In the genomic region with DNA sequence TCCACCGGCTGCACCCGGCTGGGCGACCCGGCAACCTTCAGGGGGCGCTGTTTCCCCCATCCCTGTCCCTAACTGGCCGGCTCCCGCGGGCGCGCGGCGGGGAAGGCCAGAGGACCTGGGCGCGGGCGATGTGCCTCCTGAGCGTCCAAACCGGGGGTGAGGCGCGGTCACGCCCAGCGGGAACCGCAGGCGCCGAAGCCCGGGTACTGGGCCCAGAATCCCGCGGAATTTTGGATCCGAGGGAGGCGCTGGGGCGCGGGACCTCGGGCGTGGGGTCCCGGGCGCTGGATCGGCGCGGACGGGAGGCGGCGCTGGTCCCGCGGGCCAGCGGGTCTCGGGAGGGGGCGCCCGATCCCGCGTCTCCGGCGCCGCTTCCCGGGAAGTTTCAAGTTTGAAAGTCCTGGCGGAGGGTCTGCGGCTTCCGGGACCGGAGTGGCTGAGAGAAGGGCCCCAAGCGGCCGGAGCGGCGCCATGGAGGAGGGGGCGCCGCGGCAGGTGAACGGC, we compare ENCODE assay signal across 1 cellular context.
A peak's percentile ranks its signal among the peaks of the same experiment; 100 is the strongest.
TF ChIP-seq lines count a peak whose summit lies in the region.

A gene (plus strand): TSS at position 59 of the 504 bp plus-strand sequence. CDS start 413 bp downstream, at position 472.

TF ChIP-seq in HepG2, 621 proteins besides CTCF, POLR2A, EP300 and RAD21 (continued from another document and continues in another):
- TF ChIP-seq, protein P1, sequence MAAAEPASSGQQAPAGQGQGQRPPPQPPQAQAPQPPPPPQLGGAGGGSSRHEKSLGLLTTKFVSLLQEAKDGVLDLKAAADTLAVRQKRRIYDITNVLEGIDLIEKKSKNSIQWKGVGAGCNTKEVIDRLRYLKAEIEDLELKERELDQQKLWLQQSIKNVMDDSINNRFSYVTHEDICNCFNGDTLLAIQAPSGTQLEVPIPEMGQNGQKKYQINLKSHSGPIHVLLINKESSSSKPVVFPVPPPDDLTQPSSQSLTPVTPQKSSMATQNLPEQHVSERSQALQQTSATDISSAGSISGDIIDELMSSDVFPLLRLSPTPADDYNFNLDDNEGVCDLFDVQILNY (CRISPR knock-in tag; conservative IDR thresholded peaks at IDR 0.05) = peak; percentile 87
- no peak for TF ChIP-seq SRY (CRISPR knock-in tag; IDR thresholded peaks at IDR 0.05)
- TF ChIP-seq, protein P2, sequence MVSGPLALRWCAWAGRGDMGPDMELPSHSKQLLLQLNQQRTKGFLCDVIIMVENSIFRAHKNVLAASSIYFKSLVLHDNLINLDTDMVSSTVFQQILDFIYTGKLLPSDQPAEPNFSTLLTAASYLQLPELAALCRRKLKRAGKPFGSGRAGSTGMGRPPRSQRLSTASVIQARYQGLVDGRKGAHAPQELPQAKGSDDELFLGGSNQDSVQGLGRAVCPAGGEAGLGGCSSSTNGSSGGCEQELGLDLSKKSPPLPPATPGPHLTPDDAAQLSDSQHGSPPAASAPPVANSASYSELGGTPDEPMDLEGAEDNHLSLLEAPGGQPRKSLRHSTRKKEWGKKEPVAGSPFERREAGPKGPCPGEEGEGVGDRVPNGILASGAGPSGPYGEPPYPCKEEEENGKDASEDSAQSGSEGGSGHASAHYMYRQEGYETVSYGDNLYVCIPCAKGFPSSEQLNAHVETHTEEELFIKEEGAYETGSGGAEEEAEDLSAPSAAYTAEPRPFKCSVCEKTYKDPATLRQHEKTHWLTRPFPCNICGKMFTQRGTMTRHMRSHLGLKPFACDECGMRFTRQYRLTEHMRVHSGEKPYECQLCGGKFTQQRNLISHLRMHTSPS (CRISPR knock-in tag; IDR thresholded peaks at IDR 0.05; ENCODE audit: low read depth) = peak; percentile 57
- TF ChIP-seq SALL1 (CRISPR knock-in tag; IDR thresholded peaks at IDR 0.05) = peak; percentile 38; the same call in 1 of the 2 replicates
- peak; percentile 87 for TF ChIP-seq KDM2A (CRISPR knock-in tag; IDR thresholded peaks at IDR 0.05; ENCODE audit: borderline replicate concordance, low read depth)
- TF ChIP-seq, protein P3, sequence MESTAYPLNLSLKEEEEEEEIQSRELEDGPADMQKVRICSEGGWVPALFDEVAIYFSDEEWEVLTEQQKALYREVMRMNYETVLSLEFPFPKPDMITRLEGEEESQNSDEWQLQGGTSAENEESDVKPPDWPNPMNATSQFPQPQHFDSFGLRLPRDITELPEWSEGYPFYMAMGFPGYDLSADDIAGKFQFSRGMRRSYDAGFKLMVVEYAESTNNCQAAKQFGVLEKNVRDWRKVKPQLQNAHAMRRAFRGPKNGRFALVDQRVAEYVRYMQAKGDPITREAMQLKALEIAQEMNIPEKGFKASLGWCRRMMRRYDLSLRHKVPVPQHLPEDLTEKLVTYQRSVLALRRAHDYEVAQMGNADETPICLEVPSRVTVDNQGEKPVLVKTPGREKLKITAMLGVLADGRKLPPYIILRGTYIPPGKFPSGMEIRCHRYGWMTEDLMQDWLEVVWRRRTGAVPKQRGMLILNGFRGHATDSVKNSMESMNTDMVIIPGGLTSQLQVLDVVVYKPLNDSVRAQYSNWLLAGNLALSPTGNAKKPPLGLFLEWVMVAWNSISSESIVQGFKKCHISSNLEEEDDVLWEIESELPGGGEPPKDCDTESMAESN (CRISPR knock-in tag; conservative IDR thresholded peaks at IDR 0.05) = peak; percentile 59; the same call in 1 of the 2 replicates
- 0 out of 2 replicates have a peak, but pooled peaks have one; percentile 6 for TF ChIP-seq HOXA3 (CRISPR knock-in tag; IDR thresholded peaks at IDR 0.05)
- TF ChIP-seq SIN3B (IDR thresholded peaks at IDR 0.05; ENCODE audit: low read length) = peak; percentile 80
- TF ChIP-seq YY1 (IDR thresholded peaks at IDR 0.05; ENCODE audit: insufficient read depth, insufficient replicate concordance, low read depth, low read length) = peak; percentile 41
- TF ChIP-seq ZNF501 (CRISPR knock-in tag; IDR thresholded peaks at IDR 0.05) = peak; percentile 74
- 0 out of 2 replicates have a peak, but pooled peaks have one; percentile 30 for TF ChIP-seq PHF20 (CRISPR knock-in tag; IDR thresholded peaks at IDR 0.05)
- TF ChIP-seq, protein P4, sequence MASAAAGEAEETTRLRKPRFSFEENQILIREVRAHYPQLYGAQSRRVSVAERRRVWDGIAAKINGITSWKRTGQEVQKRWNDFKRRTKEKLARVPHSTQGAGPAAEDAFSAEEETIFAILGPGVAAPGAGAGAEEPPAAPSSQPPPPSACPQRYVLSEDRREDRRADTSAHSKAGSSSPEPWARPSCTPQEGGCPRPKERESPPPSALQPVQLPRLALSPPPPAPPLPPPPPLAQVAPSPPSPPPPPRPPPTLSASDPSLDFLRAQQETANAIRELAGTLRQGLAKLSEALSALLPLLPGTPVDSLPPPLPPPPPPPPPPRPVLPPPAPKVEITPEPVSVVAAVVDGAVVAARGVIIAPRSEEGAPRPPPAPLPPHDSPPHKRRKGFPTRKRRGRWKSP (CRISPR knock-in tag; IDR thresholded peaks at IDR 0.05) = peak; percentile 75
- no peak for TF ChIP-seq SAFB2 (CRISPR knock-in tag; IDR thresholded peaks at IDR 0.05; ENCODE audit: borderline replicate concordance, low read depth)
- peak; percentile 76 for TF ChIP-seq ZNF430 (CRISPR knock-in tag; IDR thresholded peaks at IDR 0.05)
- TF ChIP-seq GATAD2A (CRISPR knock-in tag; IDR thresholded peaks at IDR 0.05) = peak; percentile 36; the same call in 1 of the 2 replicates
- no peak for TF ChIP-seq FOXM1 (CRISPR knock-in tag; IDR thresholded peaks at IDR 0.05)
- peak; percentile 59; the same call in 1 of the 2 replicates for TF ChIP-seq ZNF782 (CRISPR knock-in tag; IDR thresholded peaks at IDR 0.05; ENCODE audit: borderline replicate concordance)
- TF ChIP-seq ZNF383 (CRISPR knock-in tag; IDR thresholded peaks at IDR 0.05; ENCODE audit: borderline replicate concordance) = no peak
- TF ChIP-seq MTA1 (CRISPR knock-in tag; IDR thresholded peaks at IDR 0.05; ENCODE audit: borderline replicate concordance) = 0 out of 2 replicates have a peak, but pooled peaks have one; percentile 44
- TF ChIP-seq KMT2B (CRISPR knock-in tag; IDR thresholded peaks at IDR 0.05) = no peak; the same call in 1 of the 2 replicates
- TF ChIP-seq CEBPB (IDR thresholded peaks at IDR 0.05; ENCODE audit: borderline replicate concordance, low read depth, low read length) = no peak
- TF ChIP-seq, protein P5, sequence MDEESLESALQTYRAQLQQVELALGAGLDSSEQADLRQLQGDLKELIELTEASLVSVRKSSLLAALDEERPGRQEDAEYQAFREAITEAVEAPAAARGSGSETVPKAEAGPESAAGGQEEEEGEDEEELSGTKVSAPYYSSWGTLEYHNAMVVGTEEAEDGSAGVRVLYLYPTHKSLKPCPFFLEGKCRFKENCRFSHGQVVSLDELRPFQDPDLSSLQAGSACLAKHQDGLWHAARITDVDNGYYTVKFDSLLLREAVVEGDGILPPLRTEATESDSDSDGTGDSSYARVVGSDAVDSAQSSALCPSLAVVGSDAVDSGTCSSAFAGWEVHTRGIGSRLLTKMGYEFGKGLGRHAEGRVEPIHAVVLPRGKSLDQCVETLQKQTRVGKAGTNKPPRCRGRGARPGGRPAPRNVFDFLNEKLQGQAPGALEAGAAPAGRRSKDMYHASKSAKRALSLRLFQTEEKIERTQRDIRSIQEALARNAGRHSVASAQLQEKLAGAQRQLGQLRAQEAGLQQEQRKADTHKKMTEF (CRISPR knock-in tag; IDR thresholded peaks at IDR 0.05) = peak; percentile 58
- peak; percentile 79 for TF ChIP-seq ZSCAN20 (CRISPR knock-in tag; IDR thresholded peaks at IDR 0.05; ENCODE audit: borderline replicate concordance)
- TF ChIP-seq, protein P6, sequence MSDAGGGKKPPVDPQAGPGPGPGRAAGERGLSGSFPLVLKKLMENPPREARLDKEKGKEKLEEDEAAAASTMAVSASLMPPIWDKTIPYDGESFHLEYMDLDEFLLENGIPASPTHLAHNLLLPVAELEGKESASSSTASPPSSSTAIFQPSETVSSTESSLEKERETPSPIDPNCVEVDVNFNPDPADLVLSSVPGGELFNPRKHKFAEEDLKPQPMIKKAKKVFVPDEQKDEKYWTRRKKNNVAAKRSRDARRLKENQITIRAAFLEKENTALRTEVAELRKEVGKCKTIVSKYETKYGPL (CRISPR knock-in tag; IDR thresholded peaks at IDR 0.05) = no peak
- no peak for TF ChIP-seq ZNF629 (CRISPR knock-in tag; conservative IDR thresholded peaks at IDR 0.05)
- TF ChIP-seq MTF2 (CRISPR knock-in tag; IDR thresholded peaks at IDR 0.05; ENCODE audit: borderline replicate concordance) = peak; percentile 28; the same call in 1 of the 2 replicates
- 0 out of 2 replicates have a peak, but pooled peaks have one; percentile 21 for TF ChIP-seq ZNF776 (CRISPR knock-in tag; IDR thresholded peaks at IDR 0.05)
- peak; percentile 82 for TF ChIP-seq GABPB1 (CRISPR knock-in tag; IDR thresholded peaks at IDR 0.05)
- TF ChIP-seq, protein P7, sequence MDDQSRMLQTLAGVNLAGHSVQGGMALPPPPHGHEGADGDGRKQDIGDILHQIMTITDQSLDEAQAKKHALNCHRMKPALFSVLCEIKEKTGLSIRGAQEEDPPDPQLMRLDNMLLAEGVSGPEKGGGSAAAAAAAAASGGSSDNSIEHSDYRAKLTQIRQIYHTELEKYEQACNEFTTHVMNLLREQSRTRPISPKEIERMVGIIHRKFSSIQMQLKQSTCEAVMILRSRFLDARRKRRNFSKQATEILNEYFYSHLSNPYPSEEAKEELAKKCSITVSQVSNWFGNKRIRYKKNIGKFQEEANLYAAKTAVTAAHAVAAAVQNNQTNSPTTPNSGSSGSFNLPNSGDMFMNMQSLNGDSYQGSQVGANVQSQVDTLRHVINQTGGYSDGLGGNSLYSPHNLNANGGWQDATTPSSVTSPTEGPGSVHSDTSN (CRISPR knock-in tag; IDR thresholded peaks at IDR 0.05; ENCODE audit: borderline replicate concordance) = no peak
- TF ChIP-seq MZF1 (CRISPR knock-in tag; IDR thresholded peaks at IDR 0.05; ENCODE audit: borderline replicate concordance) = no peak
- 0 out of 2 replicates have a peak, but pooled peaks have one; percentile 32 for TF ChIP-seq SP2 (CRISPR knock-in tag; IDR thresholded peaks at IDR 0.05)
- peak; percentile 42; the same call in 1 of the 2 replicates for TF ChIP-seq ZNF816 (CRISPR knock-in tag; IDR thresholded peaks at IDR 0.05; ENCODE audit: borderline replicate concordance)
- TF ChIP-seq REL (CRISPR knock-in tag; conservative IDR thresholded peaks at IDR 0.05) = no peak
- TF ChIP-seq YEATS4 (CRISPR knock-in tag; IDR thresholded peaks at IDR 0.05; ENCODE audit: borderline replicate concordance) = peak; percentile 38; the same call in 1 of the 2 replicates
- peak; percentile 79 for TF ChIP-seq ZFX (CRISPR knock-in tag; IDR thresholded peaks at IDR 0.05; ENCODE audit: low read depth)
- TF ChIP-seq POLR2G (IDR thresholded peaks at IDR 0.05; ENCODE audit: low read depth, low read length) = peak; percentile 60
- TF ChIP-seq, protein P8, sequence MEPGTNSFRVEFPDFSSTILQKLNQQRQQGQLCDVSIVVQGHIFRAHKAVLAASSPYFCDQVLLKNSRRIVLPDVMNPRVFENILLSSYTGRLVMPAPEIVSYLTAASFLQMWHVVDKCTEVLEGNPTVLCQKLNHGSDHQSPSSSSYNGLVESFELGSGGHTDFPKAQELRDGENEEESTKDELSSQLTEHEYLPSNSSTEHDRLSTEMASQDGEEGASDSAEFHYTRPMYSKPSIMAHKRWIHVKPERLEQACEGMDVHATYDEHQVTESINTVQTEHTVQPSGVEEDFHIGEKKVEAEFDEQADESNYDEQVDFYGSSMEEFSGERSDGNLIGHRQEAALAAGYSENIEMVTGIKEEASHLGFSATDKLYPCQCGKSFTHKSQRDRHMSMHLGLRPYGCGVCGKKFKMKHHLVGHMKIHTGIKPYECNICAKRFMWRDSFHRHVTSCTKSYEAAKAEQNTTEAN (CRISPR knock-in tag; conservative IDR thresholded peaks at IDR 0.05) = peak; percentile 66; the same call in 1 of the 2 replicates
- 0 out of 2 replicates have a peak, but pooled peaks have one; percentile 31 for TF ChIP-seq GABPA (IDR thresholded peaks at IDR 0.05; ENCODE audit: low read depth, low read length)
- 0 out of 2 replicates have a peak, but pooled peaks have one; percentile 45 for TF ChIP-seq GABPA (CRISPR knock-in tag; IDR thresholded peaks at IDR 0.05; ENCODE audit: low read depth)
- TF ChIP-seq ZNF256 (CRISPR knock-in tag; conservative IDR thresholded peaks at IDR 0.05) = no peak
- peak; percentile 31; the same call in 1 of the 2 replicates for TF ChIP-seq GZF1 (CRISPR knock-in tag; IDR thresholded peaks at IDR 0.05)
- peak; percentile 23; the same call in 1 of the 2 replicates for TF ChIP-seq ZFP41 (CRISPR knock-in tag; IDR thresholded peaks at IDR 0.05; ENCODE audit: borderline replicate concordance)
- TF ChIP-seq, protein P9, sequence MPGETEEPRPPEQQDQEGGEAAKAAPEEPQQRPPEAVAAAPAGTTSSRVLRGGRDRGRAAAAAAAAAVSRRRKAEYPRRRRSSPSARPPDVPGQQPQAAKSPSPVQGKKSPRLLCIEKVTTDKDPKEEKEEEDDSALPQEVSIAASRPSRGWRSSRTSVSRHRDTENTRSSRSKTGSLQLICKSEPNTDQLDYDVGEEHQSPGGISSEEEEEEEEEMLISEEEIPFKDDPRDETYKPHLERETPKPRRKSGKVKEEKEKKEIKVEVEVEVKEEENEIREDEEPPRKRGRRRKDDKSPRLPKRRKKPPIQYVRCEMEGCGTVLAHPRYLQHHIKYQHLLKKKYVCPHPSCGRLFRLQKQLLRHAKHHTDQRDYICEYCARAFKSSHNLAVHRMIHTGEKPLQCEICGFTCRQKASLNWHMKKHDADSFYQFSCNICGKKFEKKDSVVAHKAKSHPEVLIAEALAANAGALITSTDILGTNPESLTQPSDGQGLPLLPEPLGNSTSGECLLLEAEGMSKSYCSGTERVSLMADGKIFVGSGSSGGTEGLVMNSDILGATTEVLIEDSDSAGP (CRISPR knock-in tag; IDR thresholded peaks at IDR 0.05; ENCODE audit: borderline replicate concordance) = peak; percentile 70; the same call in 1 of the 2 replicates
- TF ChIP-seq ZNF317 (CRISPR knock-in tag; IDR thresholded peaks at IDR 0.05) = no peak
- TF ChIP-seq ZBTB38 (CRISPR knock-in tag; IDR thresholded peaks at IDR 0.05) = peak; percentile 37; the same call in 1 of the 2 replicates
- TF ChIP-seq ZNF121 (CRISPR knock-in tag; IDR thresholded peaks at IDR 0.05) = peak; percentile 69
- no peak for TF ChIP-seq LCORL (IDR thresholded peaks at IDR 0.05)
- peak; percentile 85 for TF ChIP-seq LCORL (CRISPR knock-in tag; IDR thresholded peaks at IDR 0.05)
- TF ChIP-seq, protein P10, sequence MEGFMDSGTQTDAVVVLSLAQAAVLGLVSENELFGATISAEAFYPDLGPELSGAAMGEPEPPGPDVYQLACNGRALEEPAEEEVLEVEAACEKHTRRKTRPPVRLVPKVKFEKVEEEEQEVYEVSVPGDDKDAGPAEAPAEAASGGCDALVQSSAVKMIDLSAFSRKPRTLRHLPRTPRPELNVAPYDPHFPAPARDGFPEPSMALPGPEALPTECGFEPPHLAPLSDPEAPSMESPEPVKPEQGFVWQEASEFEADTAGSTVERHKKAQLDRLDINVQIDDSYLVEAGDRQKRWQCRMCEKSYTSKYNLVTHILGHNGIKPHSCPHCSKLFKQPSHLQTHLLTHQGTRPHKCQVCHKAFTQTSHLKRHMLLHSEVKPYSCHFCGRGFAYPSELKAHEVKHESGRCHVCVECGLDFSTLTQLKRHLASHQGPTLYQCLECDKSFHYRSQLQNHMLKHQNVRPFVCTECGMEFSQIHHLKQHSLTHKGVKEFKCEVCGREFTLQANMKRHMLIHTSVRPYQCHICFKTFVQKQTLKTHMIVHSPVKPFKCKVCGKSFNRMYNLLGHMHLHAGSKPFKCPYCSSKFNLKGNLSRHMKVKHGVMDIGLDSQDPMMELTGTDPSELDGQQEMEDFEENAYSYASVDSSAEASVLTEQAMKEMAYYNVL (CRISPR knock-in tag; IDR thresholded peaks at IDR 0.05; ENCODE audit: borderline replicate concordance) = 0 out of 2 replicates have a peak, but pooled peaks have one; percentile 29
- no peak for TF ChIP-seq ZFP1 (CRISPR knock-in tag; IDR thresholded peaks at IDR 0.05)
